26 cellular contexts compared by ENCODE assay signal in genomic region chr12:123491056-123491455, GRCh38.
"Had no signal": no experiment of that assay in that cellular context is flagged by ENCODE, and none has a peak within 500 bp of the region (broad histone marks: within the 10 kb centered on the region; RNA-seq: fewer than 3 reads in every experiment).

No MANE protein-coding gene starts in this region.

- H3K36me3 Mint-ChIP-seq: activated CD8-positive, alpha-beta memory T cell treated with anti-CD3 and anti-CD28 coated beads, Interleukin-2, amount 10 ng/mL, durations not matched to agents 7 days and 5 days; activated naive CD4-positive, alpha-beta T cell treated with anti-CD3 and anti-CD28 coated beads, Interleukin-2, amount 50 U/mL, for 72 hours had no signal

- H3K27me3 Mint-ChIP-seq: activated CD4-positive, alpha-beta T cell treated with anti-CD3 and anti-CD28 coated beads for 36 hours; activated CD8-positive, alpha-beta memory T cell treated with anti-CD3 and anti-CD28 coated beads, Interleukin-2, amount 10 ng/mL, durations not matched to agents 7 days and 5 days; central memory CD8-positive, alpha-beta T cell had no signal

- H3K9me3 ChIP-seq: gastroesophageal sphincter, neutrophil, ovary, prostate gland, spleen, testis, transverse colon, uterus had no signal

- H3K4me3 Mint-ChIP-seq: activated CD4-positive, alpha-beta T cell treated with anti-CD3 and anti-CD28 coated beads for 36 hours; activated CD8-positive, alpha-beta memory T cell treated with anti-CD3 and anti-CD28 coated beads, Interleukin-2, amount 10 ng/mL, durations not matched to agents 7 days and 5 days; activated CD8-positive, alpha-beta T cell treated with anti-CD3 and anti-CD28 coated beads, Interleukin-2, amount 10 ng/mL, durations not matched to agents 7 days and 5 days; central memory CD8-positive, alpha-beta T cell; nephron; T-helper 2 cell treated with Interferon-gamma antibody and Interleukin-4, amounts not matched to agents 5 μg/mL and 100 μg/mL, for 36 hours had no signal

- H3K4me1 ChIP-seq: gastroesophageal sphincter, prostate gland, spleen, testis, transverse colon, uterus had no signal

- H3K27me3 ChIP-seq: gastroesophageal sphincter, neutrophil, ovary, spleen, testis, transverse colon, uterus had no signal

- H3K4me1 Mint-ChIP-seq: activated CD4-positive, alpha-beta T cell treated with anti-CD3 and anti-CD28 coated beads for 36 hours; activated CD8-positive, alpha-beta memory T cell treated with anti-CD3 and anti-CD28 coated beads, Interleukin-2, amount 10 ng/mL, durations not matched to agents 7 days and 5 days; central memory CD8-positive, alpha-beta T cell had no signal

- H3K4me3 ChIP-seq: gastroesophageal sphincter, lung, ovary, prostate gland, spleen, testis, transverse colon, uterus had no signal

- DNase-seq: activated CD4-positive, alpha-beta T cell treated with anti-CD3 and anti-CD28 coated beads for 36 hours; activated CD4-positive, CD25-positive, alpha-beta regulatory T cell; activated CD8-positive, alpha-beta memory T cell treated with anti-CD3 and anti-CD28 coated beads, Interleukin-2, amount 10 ng/mL, durations not matched to agents 7 days and 5 days; activated CD8-positive, alpha-beta T cell treated with anti-CD3 and anti-CD28 coated beads, Interleukin-2, amount 10 ng/mL, durations not matched to agents 7 days and 5 days; activated naive CD4-positive, alpha-beta T cell; activated T-cell treated with anti-CD3 and anti-CD28 coated beads, Interleukin-2, amount 50 U/mL, for 48 hours; effector CD8-positive, alpha-beta T cell; hypothalamus; mesendoderm; ovary; spleen; stimulated activated CD4-positive, alpha-beta T cell treated with anti-CD3 and anti-CD28 coated beads, Interleukin-2, amount 100 ng/mL, for 48 hours; stimulated activated naive CD4-positive, alpha-beta T cell treated with Interleukin-2 at 50 U/mL for 16 hours; T-helper 1 cell; testis; transverse colon; uterus had no signal

- H3K9me3 Mint-ChIP-seq: activated naive CD4-positive, alpha-beta T cell treated with anti-CD3 and anti-CD28 coated beads, Interleukin-2, amount 50 U/mL, for 72 hours; central memory CD8-positive, alpha-beta T cell; nephron; T-helper 2 cell treated with Interferon-gamma antibody and Interleukin-4, amounts not matched to agents 5 μg/mL and 100 μg/mL, for 36 hours had no signal

- ATAC-seq: activated CD4-positive, alpha-beta T cell treated with anti-CD3 and anti-CD28 coated beads for 36 hours; activated CD8-positive, alpha-beta memory T cell treated with anti-CD3 and anti-CD28 coated beads, Interleukin-2, amount 10 ng/mL, durations not matched to agents 7 days and 5 days; activated CD8-positive, alpha-beta T cell treated with anti-CD3 and anti-CD28 coated beads, Interleukin-2, amount 10 ng/mL, durations not matched to agents 7 days and 5 days; activated naive CD4-positive, alpha-beta T cell treated with anti-CD3 and anti-CD28 coated beads, Interleukin-2, amount 50 U/mL, for 72 hours; gastroesophageal sphincter; left lobe of liver had no signal

- H3K27ac Mint-ChIP-seq: activated CD4-positive, alpha-beta T cell treated with anti-CD3 and anti-CD28 coated beads for 36 hours; activated CD8-positive, alpha-beta memory T cell treated with anti-CD3 and anti-CD28 coated beads, Interleukin-2, amount 10 ng/mL, durations not matched to agents 7 days and 5 days; activated CD8-positive, alpha-beta T cell treated with anti-CD3 and anti-CD28 coated beads, Interleukin-2, amount 10 ng/mL, durations not matched to agents 7 days and 5 days; activated naive CD4-positive, alpha-beta T cell treated with anti-CD3 and anti-CD28 coated beads, Interleukin-2, amount 50 U/mL, for 72 hours; nephron; T-helper 2 cell treated with Interferon-gamma antibody and Interleukin-4, amounts not matched to agents 5 μg/mL and 100 μg/mL, for 36 hours had no signal

- H3K27ac ChIP-seq: gastroesophageal sphincter, neutrophil, ovary, prostate gland, spleen, testis, transverse colon, uterus had no signal

- H3K36me3 ChIP-seq: ovary, prostate gland, spleen, transverse colon, uterus had no signal
